In the genomic region with DNA sequence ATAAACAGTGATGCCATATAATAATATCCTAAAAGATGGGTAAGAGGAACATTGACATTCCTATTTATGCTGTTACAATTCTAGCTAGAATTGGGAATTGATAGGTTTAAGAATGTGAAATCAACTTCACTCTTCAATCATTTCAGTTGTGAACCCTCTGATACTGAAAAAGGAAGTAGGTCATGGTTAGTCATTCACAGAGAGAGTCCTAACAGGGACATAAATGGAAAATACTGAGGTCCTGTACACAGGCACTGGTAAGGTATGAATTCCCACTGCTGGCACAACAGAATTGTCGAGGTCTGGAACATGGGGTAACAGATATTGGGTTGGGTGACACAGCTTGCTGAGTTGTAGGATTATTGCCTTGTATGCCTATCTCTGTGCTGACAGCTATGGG, we compare ENCODE assay signal across 1 cellular context.
TF ChIP-seq lines count a peak whose summit lies in the region.

No MANE protein-coding gene starts in this region.

TF ChIP-seq in WTC11, 78 proteins besides CTCF, POLR2A, EP300 and RAD21 (continued from another document):
- TF ChIP-seq ZNF219 (CRISPR knock-in tag; IDR thresholded peaks at IDR 0.05; ENCODE audit: borderline replicate concordance) (no peak), NR2C2 (CRISPR knock-in tag; IDR thresholded peaks at IDR 0.05) (no peak)
TF ChIP-seq in WTC11: peak in this region for 0.
